Comparison of ENCODE assay signal across 11 cellular contexts in the genomic region with DNA sequence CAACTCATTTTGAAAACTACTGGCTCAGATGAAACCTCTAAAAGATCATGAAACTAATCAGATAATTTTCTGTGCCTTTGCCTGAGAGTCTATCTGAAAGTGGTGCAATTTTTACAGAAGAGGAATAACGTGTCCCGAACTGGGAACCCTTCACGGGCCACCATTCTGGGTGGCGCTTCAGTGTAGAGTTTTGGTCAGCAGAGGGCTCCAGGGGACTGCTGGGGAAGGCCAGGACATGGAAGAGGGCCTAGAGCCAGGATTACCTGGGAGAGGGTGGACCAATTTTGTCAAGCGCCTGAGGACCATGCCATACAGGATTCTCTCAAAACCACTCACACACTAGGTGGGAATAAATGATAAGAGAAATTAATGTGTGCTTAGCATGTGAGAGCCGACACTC. TPM values are rescaled to one million over a fixed set of nuclear protein-coding genes. Genes with fewer than 3 reads are reported as not detected.
DNase-seq lines count a peak whose midpoint lies in the region; ATAC-seq, FAIRE-seq and TF ChIP-seq lines count a peak whose summit lies in the region.
"Had no signal": no experiment of that assay in that cellular context is flagged by ENCODE, and none has a peak within 500 bp of the region (broad histone marks: within the 10 kb centered on the region; RNA-seq: fewer than 3 reads in every experiment).

No MANE protein-coding gene starts in this region.

- no peaks in the 10 kb centered on the region for H3K36me3 ChIP-seq in small intestine (ENCODE audit: control insufficient read depth in 2 of 2, insufficient read depth in 2 of 2, low read length in 2 of 2)

- ATAC-seq in left colon = peak; percentile 34
- ATAC-seq in activated naive CD4-positive, alpha-beta T cell treated with anti-CD3 and anti-CD28 coated beads, Interleukin-2, amount 50 U/mL, for 72 hours = no peak
- ATAC-seq in GM21381 (IDR thresholded peaks at IDR 0.05; ENCODE audit: unreplicated experiment) = no peak

- H3K4me3 Mint-ChIP-seq in brain = no peak overlapping the region

- DNase-seq in AG09309 (ENCODE audit: low read depth) = no peak
- DNase-seq in HuH-7 (ENCODE audit: low spot score) = peak; percentile 17
- no peak for DNase-seq in left colon
- no peak for DNase-seq in UCSD-AML1 (lab: John Stamatoyannopoulos, UW; ENCODE audit: unreplicated experiment)
- no peak for DNase-seq in activated naive CD4-positive, alpha-beta T cell treated with anti-CD3 and anti-CD28 coated beads, Interleukin-2, amount 50 U/mL, for 72 hours (ENCODE audit: low spot score in 2 of 2)
- DNase-seq in small intestine = no peak
- DNase-seq: activated T-cell treated with anti-CD3 and anti-CD28 coated beads, Interleukin-2, amount 50 U/mL, for 48 hours; NCI-H1092 treated with DMSO at 0.1 percent for 48 hours; SW 1271 had no signal

- H3K9me3 ChIP-seq in small intestine (ENCODE audit: control insufficient read depth, low read depth) = no peaks in the 10 kb centered on the region

- peaks cover 0 to 2% of the 10 kb centered on the region in 2 donors for H3K27me3 ChIP-seq in small intestine (ENCODE audit: control insufficient read depth in 2 of 2, insufficient read depth in 2 of 2, low read length in 2 of 2)

- WGBS in small intestine, 3 donors = 32 to 36% (median 32%) methylated on average over 6 of the region's 6 CpGs

- FAIRE-seq in small intestine (lab: Jason Lieb, UNC) = no peak

- no peaks in the 10 kb centered on the region for H3K36me3 Mint-ChIP-seq in brain
- H3K36me3 Mint-ChIP-seq in activated naive CD4-positive, alpha-beta T cell treated with anti-CD3 and anti-CD28 coated beads, Interleukin-2, amount 50 U/mL, for 72 hours = no peaks in the 10 kb centered on the region

- no peak overlapping the region for H3K27ac ChIP-seq in small intestine (ENCODE audit: low read depth in 1 of 2, low read length in 1 of 2)

- intact Hi-C loops in left colon (cut with DNase I, micrococcal nuclease) = no loop called here

- TF ChIP-seq CTCF in AG09309 (IDR thresholded peaks at IDR 0.05; ENCODE audit: control insufficient read depth, insufficient read depth, low read depth, low read length, missing control alignments) (peak; percentile 77), brain (conservative IDR thresholded peaks at IDR 0.05) (peak; percentile 40 to 70)

- H3K4me3 ChIP-seq in AG09309 (ENCODE audit: control insufficient read depth, low read depth, low read length) (no peak overlapping the region), small intestine (ENCODE audit: low read depth in 1 of 2, low read length in 2 of 2) (no peak overlapping the region)

- H3K4me1 ChIP-seq in small intestine (ENCODE audit: control insufficient read depth in 2 of 2, insufficient read depth in 1 of 2, low read depth in 1 of 2, low read length in 1 of 2) = no peaks in the 10 kb centered on the region

- peaks cover 18% of the 10 kb centered on the region for H3K27me3 Mint-ChIP-seq in brain

- no peaks in the 10 kb centered on the region for H3K4me1 Mint-ChIP-seq in brain

- no peaks in the 10 kb centered on the region for H3K9me3 Mint-ChIP-seq in brain
- H3K9me3 Mint-ChIP-seq in activated naive CD4-positive, alpha-beta T cell treated with anti-CD3 and anti-CD28 coated beads, Interleukin-2, amount 50 U/mL, for 72 hours = no peaks in the 10 kb centered on the region

- H3K27ac Mint-ChIP-seq in brain = no peak overlapping the region
- H3K27ac Mint-ChIP-seq in activated naive CD4-positive, alpha-beta T cell treated with anti-CD3 and anti-CD28 coated beads, Interleukin-2, amount 50 U/mL, for 72 hours = no peak overlapping the region

RNA-seq across cellular contexts. Expression of gene PLEKHG4B, which starts 49.7 kb away (rescaled TPM):
- 23.0 TPM for polyA plus RNA-seq in brain (ENCODE audit: insufficient read depth, low read depth, low replicate concordance)
- total RNA-seq in left colon = under 1 TPM in 1 of 2 donors, not detected in 1; 0.39 TPM
- under 1 TPM in 1 of 2 donors, not detected in 1; 0.47 TPM for total RNA-seq in activated naive CD4-positive, alpha-beta T cell treated with anti-CD3 and anti-CD28 coated beads, Interleukin-2, amount 50 U/mL, for 72 hours
- polyA plus RNA-seq in small intestine = under 1 TPM in 1 of 3 donors, not detected in 2; 0.01 TPM
